In the genomic region with DNA sequence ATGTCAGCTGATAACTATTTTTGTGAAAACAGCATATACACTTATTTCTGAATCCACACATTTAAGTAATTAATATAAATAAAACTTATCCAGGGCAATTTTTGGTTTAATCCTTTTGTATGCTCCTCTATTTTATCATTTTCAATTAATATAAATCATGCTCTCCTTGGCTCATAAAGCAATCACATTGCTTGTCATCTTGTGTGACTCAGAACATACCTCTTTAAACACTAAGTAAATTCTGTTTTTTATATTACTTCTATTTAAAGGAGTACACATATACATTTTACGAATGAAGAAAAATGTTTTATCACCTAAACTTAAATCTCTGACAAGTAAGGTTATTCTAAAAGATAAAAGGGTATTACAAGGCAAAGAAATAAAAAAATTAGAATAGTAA, we compare ENCODE assay signal across 34 cellular contexts.
"Had no signal": no experiment of that assay in that cellular context is flagged by ENCODE, and none has a peak within 500 bp of the region (broad histone marks: within the 10 kb centered on the region; RNA-seq: fewer than 3 reads in every experiment).

No MANE protein-coding gene starts in this region.

- H3K27me3 Mint-ChIP-seq: activated B cell treated with CpG ODN at 0.5 μM for 24 hours; activated CD8-positive, alpha-beta memory T cell treated with anti-CD3 and anti-CD28 coated beads, Interleukin-2, amount 10 ng/mL, durations not matched to agents 7 days and 5 days; activated CD8-positive, alpha-beta T cell treated with anti-CD3 and anti-CD28 coated beads for 36 hours; activated naive CD4-positive, alpha-beta T cell treated with anti-CD3 and anti-CD28 coated beads, Interleukin-2, amount 10 ng/mL, durations not matched to agents 7 days and 5 days; activated naive CD8-positive, alpha-beta T cell treated with anti-CD3 and anti-CD28 coated beads, Interleukin-2, amount 10 ng/mL, durations not matched to agents 7 days and 5 days; central memory CD8-positive, alpha-beta T cell; dendritic cell treated with granulocyte-macrophage colony-stimulating factor and Interleukin-4, amounts not matched to agents 40 ng/mL and 50 ng/mL, for 4 days; T-helper 17 cell had no signal

- H3K36me3 Mint-ChIP-seq: activated CD8-positive, alpha-beta memory T cell treated with anti-CD3 and anti-CD28 coated beads, Interleukin-2, amount 10 ng/mL, durations not matched to agents 7 days and 5 days; activated naive CD4-positive, alpha-beta T cell treated with anti-CD3 and anti-CD28 coated beads, Interleukin-2, amount 10 ng/mL, durations not matched to agents 7 days and 5 days; activated naive CD4-positive, alpha-beta T cell treated with anti-CD3 and anti-CD28 coated beads, Interleukin-2, amount 50 U/mL, for 72 hours; activated naive CD8-positive, alpha-beta T cell treated with anti-CD3 and anti-CD28 coated beads, Interleukin-2, amount 10 ng/mL, durations not matched to agents 7 days and 5 days had no signal

- H3K4me3 Mint-ChIP-seq: activated B cell treated with CpG ODN at 0.5 μM for 24 hours; activated CD8-positive, alpha-beta memory T cell treated with anti-CD3 and anti-CD28 coated beads, Interleukin-2, amount 10 ng/mL, durations not matched to agents 7 days and 5 days; activated CD8-positive, alpha-beta T cell treated with anti-CD3 and anti-CD28 coated beads for 36 hours; activated naive CD4-positive, alpha-beta T cell treated with anti-CD3 and anti-CD28 coated beads, Interleukin-2, amount 10 ng/mL, durations not matched to agents 7 days and 5 days; activated naive CD8-positive, alpha-beta T cell treated with anti-CD3 and anti-CD28 coated beads, Interleukin-2, amount 10 ng/mL, durations not matched to agents 7 days and 5 days; activated T-helper 1 cell treated with anti-CD3 and anti-CD28 coated beads, Interleukin-12 subunit alpha, Interleukin-12 subunit beta, Interleukin-2, Interleukin-4 antibody, amounts not matched to agents 30 ng/mL and 10 ng/mL and 1 ng/mL, durations not matched to agents 14 hours and 24 hours and 36 hours; central memory CD8-positive, alpha-beta T cell; dendritic cell treated with granulocyte-macrophage colony-stimulating factor and Interleukin-4, amounts not matched to agents 40 ng/mL and 50 ng/mL, for 4 days; endodermal cell; T-helper 17 cell; T-helper 2 cell treated with Interferon-gamma antibody and Interleukin-4, amounts not matched to agents 5 μg/mL and 100 μg/mL, for 36 hours had no signal

- H3K27ac Mint-ChIP-seq: activated B cell treated with CpG ODN at 0.5 μM for 24 hours; activated CD8-positive, alpha-beta memory T cell treated with anti-CD3 and anti-CD28 coated beads, Interleukin-2, amount 10 ng/mL, durations not matched to agents 7 days and 5 days; activated CD8-positive, alpha-beta T cell treated with anti-CD3 and anti-CD28 coated beads for 36 hours; activated naive CD4-positive, alpha-beta T cell treated with anti-CD3 and anti-CD28 coated beads, Interleukin-2, amount 10 ng/mL, durations not matched to agents 7 days and 5 days; activated naive CD4-positive, alpha-beta T cell treated with anti-CD3 and anti-CD28 coated beads, Interleukin-2, amount 50 U/mL, for 72 hours; activated naive CD8-positive, alpha-beta T cell treated with anti-CD3 and anti-CD28 coated beads, Interleukin-2, amount 10 ng/mL, durations not matched to agents 7 days and 5 days; activated T-helper 1 cell treated with anti-CD3 and anti-CD28 coated beads, Interleukin-12 subunit alpha, Interleukin-12 subunit beta, Interleukin-2, Interleukin-4 antibody, amounts not matched to agents 30 ng/mL and 10 ng/mL and 1 ng/mL, durations not matched to agents 14 hours and 24 hours and 36 hours; activated T-helper 2 cell treated with anti-CD3 and anti-CD28 coated beads, Interferon-gamma antibody, Interleukin-2, Interleukin-4, amounts not matched to agents 10 μg/mL and 5 μg/mL and 100 μg/mL, durations not matched to agents 14 hours and 24 hours and 36 hours; dendritic cell treated with granulocyte-macrophage colony-stimulating factor and Interleukin-4, amounts not matched to agents 40 ng/mL and 50 ng/mL, for 4 days; endodermal cell; T-helper 17 cell; T-helper 2 cell treated with Interferon-gamma antibody and Interleukin-4, amounts not matched to agents 5 μg/mL and 100 μg/mL, for 36 hours had no signal

- H3K4me3 ChIP-seq: coronary artery, dorsolateral prefrontal cortex had no signal

- H3K4me1 Mint-ChIP-seq: activated B cell treated with CpG ODN at 0.5 μM for 24 hours; activated CD8-positive, alpha-beta memory T cell treated with anti-CD3 and anti-CD28 coated beads, Interleukin-2, amount 10 ng/mL, durations not matched to agents 7 days and 5 days; activated naive CD4-positive, alpha-beta T cell treated with anti-CD3 and anti-CD28 coated beads, Interleukin-2, amount 10 ng/mL, durations not matched to agents 7 days and 5 days; activated naive CD8-positive, alpha-beta T cell treated with anti-CD3 and anti-CD28 coated beads, Interleukin-2, amount 10 ng/mL, durations not matched to agents 7 days and 5 days; central memory CD8-positive, alpha-beta T cell; T-helper 17 cell had no signal

- H3K9me3 Mint-ChIP-seq: activated B cell treated with CpG ODN at 0.5 μM for 24 hours; activated naive CD8-positive, alpha-beta T cell treated with anti-CD3 and anti-CD28 coated beads, Interleukin-2, amount 10 ng/mL, durations not matched to agents 7 days and 5 days; activated T-helper 1 cell treated with anti-CD3 and anti-CD28 coated beads, Interleukin-12 subunit alpha, Interleukin-12 subunit beta, Interleukin-2, Interleukin-4 antibody, amounts not matched to agents 30 ng/mL and 10 ng/mL and 1 ng/mL, durations not matched to agents 14 hours and 24 hours and 36 hours; activated T-helper 2 cell treated with anti-CD3 and anti-CD28 coated beads, Interferon-gamma antibody, Interleukin-2, Interleukin-4, amounts not matched to agents 10 μg/mL and 5 μg/mL and 100 μg/mL, durations not matched to agents 14 hours and 24 hours and 36 hours; dendritic cell treated with granulocyte-macrophage colony-stimulating factor and Interleukin-4, amounts not matched to agents 40 ng/mL and 50 ng/mL, for 4 days; endodermal cell had no signal

- DNase-seq: activated B cell treated with CpG ODN at 0.5 μM for 24 hours; activated CD4-positive, alpha-beta T cell treated with anti-CD3 and anti-CD28 coated beads for 48 hours; activated CD4-positive, alpha-beta T cell treated with anti-CD3 and anti-CD28 coated beads, Interleukin-2, amount 50 U/mL, for 1 hour; activated CD4-positive, alpha-beta T cell treated with anti-CD3 and anti-CD28 coated beads, Interleukin-2, amount 50 U/mL, for 48 hours; activated CD8-positive, alpha-beta memory T cell treated with anti-CD3 and anti-CD28 coated beads, Interleukin-2, amount 10 ng/mL, durations not matched to agents 7 days and 5 days; activated CD8-positive, alpha-beta memory T cell treated with anti-CD3 and anti-CD28 coated beads, Interleukin-2, amount 50 U/mL, for 4 hours; activated CD8-positive, alpha-beta T cell treated with anti-CD3 and anti-CD28 coated beads for 36 hours; activated effector memory CD4-positive, alpha-beta T cell treated with anti-CD3 and anti-CD28 coated beads, Interleukin-2, amount 50 U/mL, for 16 hours; activated naive CD4-positive, alpha-beta T cell treated with anti-CD3 and anti-CD28 coated beads, Interleukin-2, amount 10 ng/mL, durations not matched to agents 7 days and 5 days; activated naive CD8-positive, alpha-beta T cell treated with anti-CD3 and anti-CD28 coated beads, Interleukin-2, amount 10 ng/mL, durations not matched to agents 7 days and 5 days; activated T-cell treated with anti-CD3 and anti-CD28 coated beads, Interleukin-2, amount 50 U/mL, for 1 hour; activated T-cell treated with anti-CD3 and anti-CD28 coated beads, Interleukin-2, amount 50 U/mL, for 48 hours; anterior cingulate cortex; brain microvascular endothelial cell; dorsolateral prefrontal cortex; effector memory CD4-positive, alpha-beta T cell; endodermal cell; foreskin melanocyte; head of caudate nucleus; T-helper 1 cell; T-helper 17 cell; T1000; WERI-Rb-1 had no signal

- FAIRE-seq: astrocyte, bronchial epithelial cell had no signal

- ATAC-seq: activated CD4-positive, CD25-positive, alpha-beta regulatory T cell treated with anti-CD3 and anti-CD28 coated beads, Interleukin-2, amount 50 U/mL, for 24 hours; activated CD8-positive, alpha-beta memory T cell treated with anti-CD3 and anti-CD28 coated beads, Interleukin-2, amount 10 ng/mL, durations not matched to agents 7 days and 5 days; activated CD8-positive, alpha-beta T cell treated with anti-CD3 and anti-CD28 coated beads for 36 hours; activated naive CD4-positive, alpha-beta T cell treated with anti-CD3 and anti-CD28 coated beads, Interleukin-2, amount 50 U/mL, for 72 hours; esophagus mucosa; T-helper 17 cell had no signal
